8 cellular contexts compared by ENCODE assay signal in the genomic region with DNA sequence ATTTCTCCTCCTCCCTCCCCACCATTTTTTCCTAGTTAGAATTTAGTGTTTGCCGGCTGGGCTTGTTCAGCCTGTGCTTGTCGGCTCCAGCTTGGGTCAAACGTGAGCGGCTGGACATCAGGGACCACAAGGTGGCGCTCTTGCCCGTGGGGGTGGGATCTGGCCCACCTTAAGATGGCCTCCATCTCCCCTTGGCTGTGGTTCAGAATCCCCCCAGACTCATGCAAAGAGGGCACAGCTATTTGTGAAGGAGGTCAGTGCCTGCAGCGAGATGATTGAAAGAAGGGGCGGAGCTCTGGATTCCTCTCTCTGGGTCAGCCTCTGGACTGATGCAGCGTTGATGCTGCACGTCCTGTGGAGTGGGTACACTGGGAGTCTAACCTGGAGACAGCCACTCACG.
A peak's percentile ranks its signal among the peaks of the same experiment; 100 is the strongest.
DNase-seq lines count a peak whose midpoint lies in the region; ATAC-seq and TF ChIP-seq lines count a peak whose summit lies in the region.

No MANE protein-coding gene starts in this region.

- DNase-seq in AG10803 (ENCODE audit: low read depth) (peak; percentile 38), choroid plexus epithelial cell (ENCODE audit: low read depth) (peak; percentile 81), midbrain (lab: John Stamatoyannopoulos, UW) (peak; percentile 41), NCI-H2196 treated with DMSO at 0.1 percent for 48 hours (lab: John Stamatoyannopoulos, UW; ENCODE audit: unreplicated experiment) (no peak), ureter (ENCODE audit: low spot score) (no peak), NCI-H1436 (lab: John Stamatoyannopoulos, UW) (no peak)

- H3K4me3 ChIP-seq in AG10803 (ENCODE audit: low read length), result no peak overlapping the region
- no peak overlapping the region for H3K4me3 ChIP-seq in choroid plexus epithelial cell (ENCODE audit: low read depth, low read length)

- TF ChIP-seq CTCF in AG10803 (conservative IDR thresholded peaks at IDR 0.05; ENCODE audit: low read length), result peak; percentile 63
- TF ChIP-seq CTCF in choroid plexus epithelial cell (conservative IDR thresholded peaks at IDR 0.05; ENCODE audit: low read depth, low read length), result peak; percentile 98

- TF ChIP-seq RAD21 in Ishikawa (IDR thresholded peaks at IDR 0.05; ENCODE audit: low read depth), result peak; percentile 34; the same call in 1 of the 2 replicates

- TF ChIP-seq EP300 in Ishikawa (IDR thresholded peaks at IDR 0.05; ENCODE audit: borderline replicate concordance), result no peak

- ATAC-seq in HG03342 (IDR thresholded peaks at IDR 0.05; ENCODE audit: unreplicated experiment), result no peak

TF ChIP-seq in Ishikawa, 13 proteins besides CTCF, POLR2A, EP300 and RAD21:
- TF ChIP-seq REST (IDR thresholded peaks at IDR 0.05; ENCODE audit: low read depth) (no peak), ZBTB7A (IDR thresholded peaks at IDR 0.05; ENCODE audit: low read depth) (no peak), FOXM1 (IDR thresholded peaks at IDR 0.05; ENCODE audit: borderline replicate concordance, low read depth) (no peak), YY1 (IDR thresholded peaks at IDR 0.05; ENCODE audit: low read depth) (no peak), NFIC (IDR thresholded peaks at IDR 0.05) (no peak), TAF1 (IDR thresholded peaks at IDR 0.05; ENCODE audit: low read depth) (no peak), TEAD4 (IDR thresholded peaks at IDR 0.05) (no peak), EGR1 (IDR thresholded peaks at IDR 0.05) (no peak), CREB1 (IDR thresholded peaks at IDR 0.05; ENCODE audit: low read depth) (no peak), CEBPB (IDR thresholded peaks at IDR 0.05) (no peak), MAX (IDR thresholded peaks at IDR 0.05) (no peak), TCF12 (IDR thresholded peaks at IDR 0.05; ENCODE audit: low read depth) (no peak)
- TF ChIP-seq, protein P1, sequence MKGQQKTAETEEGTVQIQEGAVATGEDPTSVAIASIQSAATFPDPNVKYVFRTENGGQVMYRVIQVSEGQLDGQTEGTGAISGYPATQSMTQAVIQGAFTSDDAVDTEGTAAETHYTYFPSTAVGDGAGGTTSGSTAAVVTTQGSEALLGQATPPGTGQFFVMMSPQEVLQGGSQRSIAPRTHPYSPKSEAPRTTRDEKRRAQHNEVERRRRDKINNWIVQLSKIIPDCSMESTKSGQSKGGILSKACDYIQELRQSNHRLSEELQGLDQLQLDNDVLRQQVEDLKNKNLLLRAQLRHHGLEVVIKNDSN (IDR thresholded peaks at IDR 0.05), result no peak

Comparison
In these comparisons a context has a peak if more than half of its experiments do, and no peak if none do; other contexts are left out.
1. DNase-seq: peak in AG10803 (single experiment), choroid plexus epithelial cell (single experiment) and midbrain (single experiment); none in NCI-H2196 treated with DMSO at 0.1 percent for 48 hours (single experiment), ureter (single experiment) and NCI-H1436 (single experiment).